In the genomic region with DNA sequence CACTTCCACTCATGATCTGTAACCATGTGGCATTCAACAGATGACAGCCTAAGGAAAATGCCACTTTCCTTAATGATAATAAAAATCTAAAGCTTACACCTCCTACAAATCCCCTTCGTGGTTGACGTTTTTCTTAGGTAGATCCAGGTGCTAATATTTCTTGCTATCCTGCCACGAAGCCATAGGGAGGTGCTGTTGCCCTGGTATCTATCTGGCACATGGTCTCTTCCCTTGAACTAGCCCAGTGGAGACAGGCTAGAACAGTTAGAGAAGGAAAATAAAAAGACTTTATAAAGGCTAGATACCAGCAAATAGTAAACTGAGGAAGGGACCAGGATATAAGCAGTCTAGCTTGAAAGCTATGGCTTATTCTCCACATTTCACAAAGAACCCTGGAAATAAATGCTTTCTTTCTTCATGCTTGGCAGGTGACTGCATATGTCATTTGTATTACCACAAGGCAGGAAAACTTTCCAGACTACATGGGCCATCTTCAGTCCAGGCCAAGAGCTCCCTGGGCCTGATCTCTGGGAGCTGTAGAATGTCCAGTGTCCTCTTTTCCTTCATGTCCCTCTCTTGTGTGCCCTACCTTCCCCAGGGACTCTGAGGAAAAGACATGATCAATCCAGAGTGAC, we compare ENCODE assay signal across 9 cellular contexts. TPM values are rescaled to one million over a fixed set of nuclear protein-coding genes. Genes with fewer than 3 reads are reported as not detected.
DNase-seq lines count a peak whose midpoint lies in the region; ATAC-seq lines count a peak whose summit lies in the region.
"Had no signal": no experiment of that assay in that cellular context is flagged by ENCODE, and none has a peak within 500 bp of the region (broad histone marks: within the 10 kb centered on the region; RNA-seq: fewer than 3 reads in every experiment).

No MANE protein-coding gene starts in this region.

- ATAC-seq in HG03378 (IDR thresholded peaks at IDR 0.05; ENCODE audit: unreplicated experiment) (no peak), HG03135 (IDR thresholded peaks at IDR 0.05; ENCODE audit: unreplicated experiment) (no peak)

- DNase-seq in NCI-H1436 (lab: John Stamatoyannopoulos, UW) = peak; percentile 29
- DNase-seq in NCI-H1436 treated with DMSO at 0.1 percent for 48 hours (lab: John Stamatoyannopoulos, UW) = no peak
- DNase-seq in Kasumi-1 (lab: John Stamatoyannopoulos, UW) = peak; percentile 29 to 52
- DNase-seq in SK-MEL-5 (ENCODE audit: low read depth, low spot score) = peak; percentile 77
- DNase-seq in iPS-NIHi7 (ENCODE audit: extremely low spot score) = peak; percentile 79
- DNase-seq in ureter (ENCODE audit: low spot score) = no peak

- in situ Hi-C loops in SK-MEL-5 (cut with HindIII; ENCODE audit: low pct_unique_long_range_greater_than_20kb, low sequenced_read_pairs) = no loop called here

RNA-seq across cellular contexts. Expression of a gene that starts 15.3 kb away (rescaled TPM):
- total RNA-seq in SK-MEL-5 (2014; rRNA removed; shearing (Covaris generic)) = not detected in 2 replicates
- not detected in 2 replicates for polyA plus RNA-seq in SK-MEL-5 (2015; cell fraction: cytosol; rRNA removed)
- not detected in 2 replicates for polyA plus RNA-seq in SK-MEL-5 (2015; cell fraction: nucleus; rRNA removed)
- total RNA-seq in ureter = not detected
- polyA plus RNA-seq: AG04450 had no signal

Comparison
In these comparisons a context has a peak if more than half of its experiments do, and no peak if none do; other contexts are left out.
1. DNase-seq: peak in NCI-H1436 (single experiment), Kasumi-1 (2 of 2), SK-MEL-5 (single experiment) and iPS-NIHi7 (single experiment); none in NCI-H1436 treated with DMSO at 0.1 percent for 48 hours (single experiment) and ureter (single experiment).